In genomic region chr2:221529943-221530652, GRCh38 we compare ENCODE assay signal across 1 cellular context.
TF ChIP-seq lines count a peak whose summit lies in the region.

No MANE protein-coding gene starts in this region.

TF ChIP-seq in WTC11, 78 proteins besides CTCF, POLR2A, EP300 and RAD21 (continued from another document):
- TF ChIP-seq AR (CRISPR knock-in tag; IDR thresholded peaks at IDR 0.05), result no peak
- no peak for TF ChIP-seq CREB1 (CRISPR knock-in tag; IDR thresholded peaks at IDR 0.05)
- no peak for TF ChIP-seq SP1 (CRISPR knock-in tag; conservative IDR thresholded peaks at IDR 0.05)
- TF ChIP-seq PRDM15 (CRISPR knock-in tag; IDR thresholded peaks at IDR 0.05), result no peak
- TF ChIP-seq FOXJ3 (CRISPR knock-in tag; IDR thresholded peaks at IDR 0.05; ENCODE audit: borderline replicate concordance), result no peak
